ENCODE assay signal across 11 cellular contexts in the genomic region with DNA sequence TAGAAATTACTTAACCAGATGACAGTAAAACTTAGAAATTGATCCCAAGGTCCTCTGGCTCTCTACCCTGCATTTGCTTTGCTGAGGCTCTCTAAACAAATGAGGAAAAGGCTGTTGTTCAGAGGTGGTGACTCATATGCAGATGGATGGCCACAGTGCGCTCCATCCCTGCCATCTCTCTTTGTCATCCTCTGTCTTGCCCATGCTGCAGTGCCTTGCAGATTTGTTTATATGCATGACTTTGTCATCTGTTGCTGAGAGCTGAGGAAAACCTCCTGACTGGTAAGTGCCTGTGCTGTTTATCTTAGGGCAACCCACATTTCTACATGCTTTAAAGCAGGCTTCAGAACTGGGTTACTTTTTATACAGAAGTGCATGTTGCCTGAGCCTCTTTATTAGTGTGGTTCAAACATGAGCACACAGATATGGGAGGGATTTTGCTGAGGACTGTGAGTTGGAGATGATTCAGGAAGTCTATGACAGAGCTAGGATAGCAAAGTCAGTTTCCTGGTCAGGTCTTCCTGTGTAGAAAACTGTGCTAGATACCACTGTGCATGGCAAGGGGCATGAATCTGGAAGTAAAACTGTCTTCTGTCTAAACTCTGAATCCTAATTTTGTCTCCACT. TPM values are rescaled to one million over a fixed set of nuclear protein-coding genes. Genes with fewer than 3 reads are reported as not detected.
DNase-seq lines count a peak whose midpoint lies in the region; ATAC-seq and TF ChIP-seq lines count a peak whose summit lies in the region.
"Had no signal": no experiment of that assay in that cellular context is flagged by ENCODE, and none has a peak within 500 bp of the region (broad histone marks: within the 10 kb centered on the region; RNA-seq: fewer than 3 reads in every experiment).

No MANE protein-coding gene starts in this region.

- H3K27ac ChIP-seq in left ventricle myocardium inferior (replicated peaks): peak overlapping the region; percentile 92
- H3K27ac ChIP-seq in vagina: peak overlapping the region; percentile 64
- H3K27ac ChIP-seq: neutrophil had no signal

- intact Hi-C loops in left ventricle myocardium inferior (cut with micrococcal nuclease) (no loop called here), Right ventricle myocardium superior (cut with DNase I) (no loop called here), vagina (cut with DNase I) (loop anchor here (10.0 kb wide), 1 partner anchor 172 kb away; the partner anchor contains the start of gene IGSF9B)

- DNase-seq in left ventricle myocardium inferior (no peak), Right ventricle myocardium superior (no peak), dedifferentiated amniotic fluid mesenchymal stem cell (ENCODE audit: extremely low spot score) (peak; percentile 73), medulla oblongata (ENCODE audit: extremely low spot score) (peak; percentile 90), vagina (ENCODE audit: extremely low spot score in 2 of 2) (no peak), COLO829 (ENCODE audit: low spot score) (no peak)
- DNase-seq in stimulated activated naive CD4-positive, alpha-beta T cell treated with Interleukin-2 at 50 U/mL for 16 hours (lab: John Stamatoyannopoulos, UW): no peak
- DNase-seq in activated effector memory CD4-positive, alpha-beta T cell treated with anti-CD3 and anti-CD28 coated beads, Interleukin-2, amount 50 U/mL, for 16 hours: no peak
- DNase-seq: activated T-cell treated with anti-CD3 and anti-CD28 coated beads, Interleukin-2, amount 50 U/mL, for 48 hours; NCI-H510A had no signal

- H3K4me3 ChIP-seq in left ventricle myocardium inferior (no peak overlapping the region), vagina (no peak overlapping the region)

- H3K27me3 ChIP-seq in left ventricle myocardium inferior (ENCODE audit: low read depth): no peaks in the 10 kb centered on the region
- H3K27me3 ChIP-seq in vagina: no peaks in the 10 kb centered on the region

- TF ChIP-seq POLR2A in vagina (IDR thresholded peaks at IDR 0.05): no peak

- no peak for TF ChIP-seq CTCF in left ventricle myocardium inferior (IDR thresholded peaks at IDR 0.05; ENCODE audit: borderline replicate concordance)
- TF ChIP-seq CTCF in vagina (IDR thresholded peaks at IDR 0.05): no peak

- H3K36me3 ChIP-seq in left ventricle myocardium inferior: no peaks in the 10 kb centered on the region
- no peaks in the 10 kb centered on the region for H3K36me3 ChIP-seq in vagina
- H3K36me3 ChIP-seq: neutrophil had no signal

- H3K9me3 ChIP-seq in left ventricle myocardium inferior (replicated peaks) (peaks cover 8% of the 10 kb centered on the region), vagina (no peaks in the 10 kb centered on the region)
- H3K9me3 ChIP-seq: neutrophil had no signal

- ATAC-seq in Right ventricle myocardium superior (ENCODE audit: poor library complexity): no peak

- H3K4me1 ChIP-seq in left ventricle myocardium inferior (peaks cover 57% of the 10 kb centered on the region), vagina (peaks cover 38% of the 10 kb centered on the region)

RNA-seq across cellular contexts. Expression of gene JAM3, which starts 57.4 kb away (rescaled TPM):
- 36.2 TPM for total RNA-seq in left ventricle myocardium inferior
- total RNA-seq in Right ventricle myocardium superior: 23.1 TPM
- total RNA-seq in vagina: 31.7 TPM

Comparison
In these comparisons a context has a peak if more than half of its experiments do, and no peak if none do; other contexts are left out.
1. DNase-seq: peak in dedifferentiated amniotic fluid mesenchymal stem cell (single experiment) and medulla oblongata (single experiment); none in left ventricle myocardium inferior (single experiment), Right ventricle myocardium superior (single experiment), vagina (0 of 2), stimulated activated naive CD4-positive, alpha-beta T cell treated with Interleukin-2 at 50 U/mL for 16 hours (single experiment), activated effector memory CD4-positive, alpha-beta T cell treated with anti-CD3 and anti-CD28 coated beads, Interleukin-2, amount 50 U/mL, for 16 hours (single experiment) and COLO829 (single experiment).